Comparison of ENCODE assay signal across 1 cellular context in the genomic region with DNA sequence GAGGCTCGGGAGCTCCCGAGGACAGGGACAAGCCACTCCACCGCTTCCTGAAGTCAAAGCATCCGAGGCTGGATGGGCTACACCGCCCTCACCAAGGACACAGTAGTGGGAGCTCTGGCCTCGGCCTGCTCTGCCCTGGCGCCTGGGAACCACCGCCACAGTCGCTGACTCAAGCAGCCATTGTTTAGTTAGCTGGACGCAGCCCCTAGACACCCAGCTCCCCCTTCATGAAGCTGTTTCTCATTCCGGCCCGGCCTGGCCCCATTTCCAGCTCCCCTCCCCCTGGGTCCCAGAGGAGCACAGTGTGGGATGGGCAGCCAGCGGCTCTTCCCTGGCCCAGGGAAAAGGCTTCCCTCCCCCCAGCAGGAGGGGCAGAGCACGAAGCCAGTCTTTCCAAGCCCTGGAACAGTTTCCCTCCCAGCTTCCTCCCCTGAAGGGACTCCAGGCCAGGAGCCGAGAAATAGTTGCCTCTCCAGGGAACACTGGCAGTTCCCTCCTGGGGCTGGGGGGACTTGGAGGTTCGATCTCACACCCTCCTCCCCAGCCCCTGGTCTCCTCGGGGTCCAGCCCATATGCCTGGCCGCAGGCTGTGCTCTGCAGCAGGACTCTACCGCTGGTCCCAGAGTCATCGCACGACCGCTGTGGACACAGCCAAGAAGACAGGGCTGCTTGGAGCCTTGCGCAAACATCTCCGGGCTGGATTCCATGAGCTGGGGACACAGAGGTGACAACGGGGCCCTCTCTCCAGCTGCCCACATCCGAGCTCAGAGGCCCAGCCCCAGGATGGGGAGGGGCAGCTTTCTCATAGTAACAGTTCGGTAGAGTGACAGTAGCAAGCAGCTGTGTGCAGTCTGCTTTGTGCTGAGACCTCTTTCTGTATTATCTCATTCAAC.
TF ChIP-seq lines count a peak whose summit lies in the region.

No MANE protein-coding gene starts in this region.

TF ChIP-seq in HepG2, 621 proteins besides CTCF, POLR2A, EP300 and RAD21 (continued from another document and continues in another):
- TF ChIP-seq, protein P1, sequence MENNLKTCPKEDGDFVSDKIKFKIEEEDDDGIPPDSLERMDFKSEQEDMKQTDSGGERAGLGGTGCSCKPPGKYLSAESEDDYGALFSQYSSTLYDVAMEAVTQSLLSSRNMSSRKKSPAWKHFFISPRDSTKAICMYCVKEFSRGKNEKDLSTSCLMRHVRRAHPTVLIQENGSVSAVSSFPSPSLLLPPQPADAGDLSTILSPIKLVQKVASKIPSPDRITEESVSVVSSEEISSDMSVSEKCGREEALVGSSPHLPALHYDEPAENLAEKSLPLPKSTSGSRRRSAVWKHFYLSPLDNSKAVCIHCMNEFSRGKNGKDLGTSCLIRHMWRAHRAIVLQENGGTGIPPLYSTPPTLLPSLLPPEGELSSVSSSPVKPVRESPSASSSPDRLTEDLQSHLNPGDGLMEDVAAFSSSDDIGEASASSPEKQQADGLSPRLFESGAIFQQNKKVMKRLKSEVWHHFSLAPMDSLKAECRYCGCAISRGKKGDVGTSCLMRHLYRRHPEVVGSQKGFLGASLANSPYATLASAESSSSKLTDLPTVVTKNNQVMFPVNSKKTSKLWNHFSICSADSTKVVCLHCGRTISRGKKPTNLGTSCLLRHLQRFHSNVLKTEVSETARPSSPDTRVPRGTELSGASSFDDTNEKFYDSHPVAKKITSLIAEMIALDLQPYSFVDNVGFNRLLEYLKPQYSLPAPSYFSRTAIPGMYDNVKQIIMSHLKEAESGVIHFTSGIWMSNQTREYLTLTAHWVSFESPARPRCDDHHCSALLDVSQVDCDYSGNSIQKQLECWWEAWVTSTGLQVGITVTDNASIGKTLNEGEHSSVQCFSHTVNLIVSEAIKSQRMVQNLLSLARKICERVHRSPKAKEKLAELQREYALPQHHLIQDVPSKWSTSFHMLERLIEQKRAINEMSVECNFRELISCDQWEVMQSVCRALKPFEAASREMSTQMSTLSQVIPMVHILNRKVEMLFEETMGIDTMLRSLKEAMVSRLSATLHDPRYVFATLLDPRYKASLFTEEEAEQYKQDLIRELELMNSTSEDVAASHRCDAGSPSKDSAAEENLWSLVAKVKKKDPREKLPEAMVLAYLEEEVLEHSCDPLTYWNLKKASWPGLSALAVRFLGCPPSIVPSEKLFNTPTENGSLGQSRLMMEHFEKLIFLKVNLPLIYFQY (CRISPR knock-in tag; IDR thresholded peaks at IDR 0.05; ENCODE audit: borderline replicate concordance), result peak; percentile 55
- TF ChIP-seq ZC3H13 (CRISPR knock-in tag; IDR thresholded peaks at IDR 0.05) (no peak), THYN1 (CRISPR knock-in tag; IDR thresholded peaks at IDR 0.05; ENCODE audit: borderline replicate concordance, low read depth) (no peak), EEA1 (CRISPR knock-in tag; IDR thresholded peaks at IDR 0.05; ENCODE audit: borderline replicate concordance) (0 out of 2 replicates have a peak, but pooled peaks have one; percentile 51), HMG20A (CRISPR knock-in tag; IDR thresholded peaks at IDR 0.05; ENCODE audit: borderline replicate concordance) (peak; percentile 61), ZSCAN30 (CRISPR knock-in tag; IDR thresholded peaks at IDR 0.05) (no peak), YY1 (IDR thresholded peaks at IDR 0.05; ENCODE audit: insufficient read depth, insufficient replicate concordance, low read depth, low read length) (peak; percentile 80), ZNF10 (CRISPR knock-in tag; IDR thresholded peaks at IDR 0.05; ENCODE audit: borderline replicate concordance, low read depth) (no peak), KDM5A (IDR thresholded peaks at IDR 0.05; ENCODE audit: borderline replicate concordance, low read length) (no peak; the same call in 1 of the 2 replicates), POGZ (CRISPR knock-in tag; IDR thresholded peaks at IDR 0.05) (no peak), ATAD3A (CRISPR knock-in tag; IDR thresholded peaks at IDR 0.05) (no peak), HDAC2 (CRISPR knock-in tag; IDR thresholded peaks at IDR 0.05) (peak; percentile 84), ZBTB8A (CRISPR knock-in tag; IDR thresholded peaks at IDR 0.05; ENCODE audit: borderline replicate concordance, low read depth) (no peak; the same call in 1 of the 2 replicates), ZKSCAN1 (IDR thresholded peaks at IDR 0.05; ENCODE audit: low read length) (no peak), PAWR (CRISPR knock-in tag; IDR thresholded peaks at IDR 0.05; ENCODE audit: borderline replicate concordance) (0 out of 2 replicates have a peak, but pooled peaks have one; percentile 35), FOXO1 (CRISPR knock-in tag; IDR thresholded peaks at IDR 0.05) (peak; percentile 84), RNF2 (conservative IDR thresholded peaks at IDR 0.05; ENCODE audit: low read depth) (0 out of 2 replicates have a peak, but pooled peaks have one; percentile 24), ZBTB42 (CRISPR knock-in tag; IDR thresholded peaks at IDR 0.05) (no peak), ZFP36L2 (CRISPR knock-in tag; IDR thresholded peaks at IDR 0.05) (no peak), ZNF747 (CRISPR knock-in tag; IDR thresholded peaks at IDR 0.05; ENCODE audit: borderline replicate concordance) (peak; percentile 28; the same call in 1 of the 2 replicates), PTBP1 (IDR thresholded peaks at IDR 0.05; ENCODE audit: low read depth, low read length, poor library complexity, severe bottlenecking) (peak; percentile 71), TGIF2 (CRISPR knock-in tag; IDR thresholded peaks at IDR 0.05) (peak; percentile 88; the same call in 1 of the 2 replicates), JUNB (CRISPR knock-in tag; IDR thresholded peaks at IDR 0.05; ENCODE audit: borderline replicate concordance) (no peak), ZSCAN31 (CRISPR knock-in tag; IDR thresholded peaks at IDR 0.05; ENCODE audit: low read depth) (peak; percentile 71; the same call in 1 of the 2 replicates), ZNF431 (CRISPR knock-in tag; IDR thresholded peaks at IDR 0.05; ENCODE audit: borderline replicate concordance, low read depth) (0 out of 2 replicates have a peak, but pooled peaks have one; percentile 24), KLF12 (CRISPR knock-in tag; IDR thresholded peaks at IDR 0.05; ENCODE audit: borderline replicate concordance) (0 out of 2 replicates have a peak, but pooled peaks have one; percentile 7), ATF1 (CRISPR knock-in tag; IDR thresholded peaks at IDR 0.05) (no peak), ZNF354B (CRISPR knock-in tag; IDR thresholded peaks at IDR 0.05) (no peak), ZNF337 (CRISPR knock-in tag; IDR thresholded peaks at IDR 0.05; ENCODE audit: borderline replicate concordance, low read depth) (no peak), SMAD1 (CRISPR knock-in tag; IDR thresholded peaks at IDR 0.05; ENCODE audit: borderline replicate concordance, low read depth) (no peak), ZNF232 (CRISPR knock-in tag; IDR thresholded peaks at IDR 0.05; ENCODE audit: borderline replicate concordance) (no peak), ZFP62 (CRISPR knock-in tag; IDR thresholded peaks at IDR 0.05) (no peak), ATRX (CRISPR knock-in tag; IDR thresholded peaks at IDR 0.05; ENCODE audit: borderline replicate concordance) (no peak), PHF20 (CRISPR knock-in tag; IDR thresholded peaks at IDR 0.05) (peak; percentile 44; the same call in 1 of the 2 replicates), BRCA1 (CRISPR knock-in tag; IDR thresholded peaks at IDR 0.05) (no peak), ZNF709 (CRISPR knock-in tag; IDR thresholded peaks at IDR 0.05) (no peak), ZNF7 (CRISPR knock-in tag; IDR thresholded peaks at IDR 0.05) (no peak), SCMH1 (CRISPR knock-in tag; IDR thresholded peaks at IDR 0.05; ENCODE audit: borderline replicate concordance) (no peak), ZNF367 (CRISPR knock-in tag; IDR thresholded peaks at IDR 0.05; ENCODE audit: borderline replicate concordance) (no peak), ZFP90 (CRISPR knock-in tag; IDR thresholded peaks at IDR 0.05; ENCODE audit: borderline replicate concordance) (no peak; the same call in 1 of the 2 replicates), EZH2 (conservative IDR thresholded peaks at IDR 0.05; ENCODE audit: low read depth, low read length) (no peak), ZNF33A (CRISPR knock-in tag; IDR thresholded peaks at IDR 0.05; ENCODE audit: borderline replicate concordance) (no peak), ISL2 (CRISPR knock-in tag; IDR thresholded peaks at IDR 0.05) (no peak; the same call in 1 of the 2 replicates)
- TF ChIP-seq, protein P2, sequence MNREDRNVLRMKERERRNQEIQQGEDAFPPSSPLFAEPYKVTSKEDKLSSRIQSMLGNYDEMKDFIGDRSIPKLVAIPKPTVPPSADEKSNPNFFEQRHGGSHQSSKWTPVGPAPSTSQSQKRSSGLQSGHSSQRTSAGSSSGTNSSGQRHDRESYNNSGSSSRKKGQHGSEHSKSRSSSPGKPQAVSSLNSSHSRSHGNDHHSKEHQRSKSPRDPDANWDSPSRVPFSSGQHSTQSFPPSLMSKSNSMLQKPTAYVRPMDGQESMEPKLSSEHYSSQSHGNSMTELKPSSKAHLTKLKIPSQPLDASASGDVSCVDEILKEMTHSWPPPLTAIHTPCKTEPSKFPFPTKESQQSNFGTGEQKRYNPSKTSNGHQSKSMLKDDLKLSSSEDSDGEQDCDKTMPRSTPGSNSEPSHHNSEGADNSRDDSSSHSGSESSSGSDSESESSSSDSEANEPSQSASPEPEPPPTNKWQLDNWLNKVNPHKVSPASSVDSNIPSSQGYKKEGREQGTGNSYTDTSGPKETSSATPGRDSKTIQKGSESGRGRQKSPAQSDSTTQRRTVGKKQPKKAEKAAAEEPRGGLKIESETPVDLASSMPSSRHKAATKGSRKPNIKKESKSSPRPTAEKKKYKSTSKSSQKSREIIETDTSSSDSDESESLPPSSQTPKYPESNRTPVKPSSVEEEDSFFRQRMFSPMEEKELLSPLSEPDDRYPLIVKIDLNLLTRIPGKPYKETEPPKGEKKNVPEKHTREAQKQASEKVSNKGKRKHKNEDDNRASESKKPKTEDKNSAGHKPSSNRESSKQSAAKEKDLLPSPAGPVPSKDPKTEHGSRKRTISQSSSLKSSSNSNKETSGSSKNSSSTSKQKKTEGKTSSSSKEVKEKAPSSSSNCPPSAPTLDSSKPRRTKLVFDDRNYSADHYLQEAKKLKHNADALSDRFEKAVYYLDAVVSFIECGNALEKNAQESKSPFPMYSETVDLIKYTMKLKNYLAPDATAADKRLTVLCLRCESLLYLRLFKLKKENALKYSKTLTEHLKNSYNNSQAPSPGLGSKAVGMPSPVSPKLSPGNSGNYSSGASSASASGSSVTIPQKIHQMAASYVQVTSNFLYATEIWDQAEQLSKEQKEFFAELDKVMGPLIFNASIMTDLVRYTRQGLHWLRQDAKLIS (CRISPR knock-in tag; IDR thresholded peaks at IDR 0.05), result 0 out of 2 replicates have a peak, but pooled peaks have one; percentile 13
- TF ChIP-seq, protein P3, sequence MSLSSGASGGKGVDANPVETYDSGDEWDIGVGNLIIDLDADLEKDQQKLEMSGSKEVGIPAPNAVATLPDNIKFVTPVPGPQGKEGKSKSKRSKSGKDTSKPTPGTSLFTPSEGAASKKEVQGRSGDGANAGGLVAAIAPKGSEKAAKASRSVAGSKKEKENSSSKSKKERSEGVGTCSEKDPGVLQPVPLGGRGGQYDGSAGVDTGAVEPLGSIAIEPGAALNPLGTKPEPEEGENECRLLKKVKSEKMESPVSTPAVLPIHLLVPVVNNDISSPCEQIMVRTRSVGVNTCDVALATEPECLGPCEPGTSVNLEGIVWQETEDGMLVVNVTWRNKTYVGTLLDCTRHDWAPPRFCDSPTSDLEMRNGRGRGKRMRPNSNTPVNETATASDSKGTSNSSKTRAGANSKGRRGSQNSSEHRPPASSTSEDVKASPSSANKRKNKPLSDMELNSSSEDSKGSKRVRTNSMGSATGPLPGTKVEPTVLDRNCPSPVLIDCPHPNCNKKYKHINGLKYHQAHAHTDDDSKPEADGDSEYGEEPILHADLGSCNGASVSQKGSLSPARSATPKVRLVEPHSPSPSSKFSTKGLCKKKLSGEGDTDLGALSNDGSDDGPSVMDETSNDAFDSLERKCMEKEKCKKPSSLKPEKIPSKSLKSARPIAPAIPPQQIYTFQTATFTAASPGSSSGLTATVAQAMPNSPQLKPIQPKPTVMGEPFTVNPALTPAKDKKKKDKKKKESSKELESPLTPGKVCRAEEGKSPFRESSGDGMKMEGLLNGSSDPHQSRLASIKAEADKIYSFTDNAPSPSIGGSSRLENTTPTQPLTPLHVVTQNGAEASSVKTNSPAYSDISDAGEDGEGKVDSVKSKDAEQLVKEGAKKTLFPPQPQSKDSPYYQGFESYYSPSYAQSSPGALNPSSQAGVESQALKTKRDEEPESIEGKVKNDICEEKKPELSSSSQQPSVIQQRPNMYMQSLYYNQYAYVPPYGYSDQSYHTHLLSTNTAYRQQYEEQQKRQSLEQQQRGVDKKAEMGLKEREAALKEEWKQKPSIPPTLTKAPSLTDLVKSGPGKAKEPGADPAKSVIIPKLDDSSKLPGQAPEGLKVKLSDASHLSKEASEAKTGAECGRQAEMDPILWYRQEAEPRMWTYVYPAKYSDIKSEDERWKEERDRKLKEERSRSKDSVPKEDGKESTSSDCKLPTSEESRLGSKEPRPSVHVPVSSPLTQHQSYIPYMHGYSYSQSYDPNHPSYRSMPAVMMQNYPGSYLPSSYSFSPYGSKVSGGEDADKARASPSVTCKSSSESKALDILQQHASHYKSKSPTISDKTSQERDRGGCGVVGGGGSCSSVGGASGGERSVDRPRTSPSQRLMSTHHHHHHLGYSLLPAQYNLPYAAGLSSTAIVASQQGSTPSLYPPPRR (CRISPR knock-in tag; IDR thresholded peaks at IDR 0.05; ENCODE audit: borderline replicate concordance), result peak; percentile 45; the same call in 1 of the 2 replicates
- TF ChIP-seq, protein P4, sequence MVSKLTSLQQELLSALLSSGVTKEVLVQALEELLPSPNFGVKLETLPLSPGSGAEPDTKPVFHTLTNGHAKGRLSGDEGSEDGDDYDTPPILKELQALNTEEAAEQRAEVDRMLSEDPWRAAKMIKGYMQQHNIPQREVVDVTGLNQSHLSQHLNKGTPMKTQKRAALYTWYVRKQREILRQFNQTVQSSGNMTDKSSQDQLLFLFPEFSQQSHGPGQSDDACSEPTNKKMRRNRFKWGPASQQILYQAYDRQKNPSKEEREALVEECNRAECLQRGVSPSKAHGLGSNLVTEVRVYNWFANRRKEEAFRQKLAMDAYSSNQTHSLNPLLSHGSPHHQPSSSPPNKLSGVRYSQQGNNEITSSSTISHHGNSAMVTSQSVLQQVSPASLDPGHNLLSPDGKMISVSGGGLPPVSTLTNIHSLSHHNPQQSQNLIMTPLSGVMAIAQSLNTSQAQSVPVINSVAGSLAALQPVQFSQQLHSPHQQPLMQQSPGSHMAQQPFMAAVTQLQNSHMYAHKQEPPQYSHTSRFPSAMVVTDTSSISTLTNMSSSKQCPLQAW (CRISPR knock-in tag; IDR thresholded peaks at IDR 0.05), result no peak; the same call in 1 of the 2 replicates
- TF ChIP-seq, protein P5, sequence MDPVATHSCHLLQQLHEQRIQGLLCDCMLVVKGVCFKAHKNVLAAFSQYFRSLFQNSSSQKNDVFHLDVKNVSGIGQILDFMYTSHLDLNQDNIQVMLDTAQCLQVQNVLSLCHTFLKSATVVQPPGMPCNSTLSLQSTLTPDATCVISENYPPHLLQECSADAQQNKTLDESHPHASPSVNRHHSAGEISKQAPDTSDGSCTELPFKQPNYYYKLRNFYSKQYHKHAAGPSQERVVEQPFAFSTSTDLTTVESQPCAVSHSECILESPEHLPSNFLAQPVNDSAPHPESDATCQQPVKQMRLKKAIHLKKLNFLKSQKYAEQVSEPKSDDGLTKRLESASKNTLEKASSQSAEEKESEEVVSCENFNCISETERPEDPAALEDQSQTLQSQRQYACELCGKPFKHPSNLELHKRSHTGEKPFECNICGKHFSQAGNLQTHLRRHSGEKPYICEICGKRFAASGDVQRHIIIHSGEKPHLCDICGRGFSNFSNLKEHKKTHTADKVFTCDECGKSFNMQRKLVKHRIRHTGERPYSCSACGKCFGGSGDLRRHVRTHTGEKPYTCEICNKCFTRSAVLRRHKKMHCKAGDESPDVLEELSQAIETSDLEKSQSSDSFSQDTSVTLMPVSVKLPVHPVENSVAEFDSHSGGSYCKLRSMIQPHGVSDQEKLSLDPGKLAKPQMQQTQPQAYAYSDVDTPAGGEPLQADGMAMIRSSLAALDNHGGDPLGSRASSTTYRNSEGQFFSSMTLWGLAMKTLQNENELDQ (CRISPR knock-in tag; IDR thresholded peaks at IDR 0.05; ENCODE audit: borderline replicate concordance), result no peak
